9 cellular contexts compared by ENCODE assay signal in genomic region chr3:192802957-192803899, GRCh38.
DNase-seq lines count a peak whose midpoint lies in the region; ATAC-seq and TF ChIP-seq lines count a peak whose summit lies in the region.
"Had no signal": no experiment of that assay in that cellular context is flagged by ENCODE, and none has a peak within 500 bp of the region (broad histone marks: within the 10 kb centered on the region; RNA-seq: fewer than 3 reads in every experiment).

No MANE protein-coding gene starts in this region.

- no peak overlapping the region for H3K4me3 ChIP-seq in choroid plexus epithelial cell (ENCODE audit: low read depth, low read length)
- no peak overlapping the region for H3K4me3 ChIP-seq in lung

- H3K27ac Mint-ChIP-seq in activated CD8-positive, alpha-beta T cell treated with anti-CD3 and anti-CD28 coated beads for 36 hours = no peak overlapping the region
- no peak overlapping the region for H3K27ac Mint-ChIP-seq in activated CD8-positive, alpha-beta T cell treated with anti-CD3 and anti-CD28 coated beads, Interleukin-2, amount 10 ng/mL, durations not matched to agents 7 days and 5 days
- H3K27ac Mint-ChIP-seq: activated naive CD4-positive, alpha-beta T cell treated with anti-CD3 and anti-CD28 coated beads, Interleukin-2, amount 50 U/mL, for 24 hours had no signal

- DNase-seq in activated CD8-positive, alpha-beta T cell treated with anti-CD3 and anti-CD28 coated beads for 36 hours = no peak
- DNase-seq in activated CD8-positive, alpha-beta T cell treated with anti-CD3 and anti-CD28 coated beads, Interleukin-2, amount 10 ng/mL, durations not matched to agents 7 days and 5 days = no peak
- DNase-seq in NCI-H774 (lab: John Stamatoyannopoulos, UW) (peak; percentile 73), choroid plexus epithelial cell (ENCODE audit: low read depth) (peak; percentile 83), lung (ENCODE audit: low spot score) (no peak)
- no peak for DNase-seq in stimulated activated CD4-positive, alpha-beta T cell treated with anti-CD3 and anti-CD28 coated beads, Interleukin-4, amount 100 ng/mL, for 1 hour

- H3K27me3 ChIP-seq in lung (ENCODE audit: control insufficient read depth, insufficient read depth) = no peaks in the 10 kb centered on the region

- POLR2A ChIA-PET in activated CD8-positive, alpha-beta T cell treated with anti-CD3 and anti-CD28 coated beads for 36 hours (lab: Charles Lee) = no interaction called here
- POLR2A ChIA-PET in activated CD8-positive, alpha-beta T cell treated with anti-CD3 and anti-CD28 coated beads, Interleukin-2, amount 10 ng/mL, durations not matched to agents 7 days and 5 days (lab: Charles Lee) = interaction anchor here (0.6 kb wide), 1 partner anchor 240 kb away, joined by 3 read pairs; no protein-coding TSS in a partner anchor

- H3K27me3 Mint-ChIP-seq in activated CD8-positive, alpha-beta T cell treated with anti-CD3 and anti-CD28 coated beads for 36 hours = no peaks in the 10 kb centered on the region
- no peaks in the 10 kb centered on the region for H3K27me3 Mint-ChIP-seq in activated CD8-positive, alpha-beta T cell treated with anti-CD3 and anti-CD28 coated beads, Interleukin-2, amount 10 ng/mL, durations not matched to agents 7 days and 5 days (ENCODE audit: low read depth)
- H3K27me3 Mint-ChIP-seq: activated naive CD4-positive, alpha-beta T cell treated with anti-CD3 and anti-CD28 coated beads, Interleukin-2, amount 50 U/mL, for 24 hours had no signal

- H3K9me3 Mint-ChIP-seq in activated CD8-positive, alpha-beta T cell treated with anti-CD3 and anti-CD28 coated beads for 36 hours = no peaks in the 10 kb centered on the region
- H3K9me3 Mint-ChIP-seq in activated CD8-positive, alpha-beta T cell treated with anti-CD3 and anti-CD28 coated beads, Interleukin-2, amount 10 ng/mL, durations not matched to agents 7 days and 5 days (ENCODE audit: insufficient read depth) = no peaks in the 10 kb centered on the region
- H3K9me3 Mint-ChIP-seq: activated naive CD4-positive, alpha-beta T cell treated with anti-CD3 and anti-CD28 coated beads, Interleukin-2, amount 50 U/mL, for 24 hours had no signal

- CTCF ChIA-PET in activated CD8-positive, alpha-beta T cell treated with anti-CD3 and anti-CD28 coated beads for 36 hours (lab: Charles Lee) = interaction anchor here (0.8 to 2.1 kb wide), 6 partner anchors 9 to 241 kb away, joined by 3 to 10 read pairs (median 4); no protein-coding TSS in a partner anchor
- CTCF ChIA-PET in activated CD8-positive, alpha-beta T cell treated with anti-CD3 and anti-CD28 coated beads, Interleukin-2, amount 10 ng/mL, durations not matched to agents 7 days and 5 days (lab: Charles Lee) = interaction anchor here (1.1 to 1.4 kb wide), 4 partner anchors 10 to 332 kb away, joined by 3 to 6 read pairs (median 4); no protein-coding TSS in a partner anchor

- H3K4me1 Mint-ChIP-seq in activated CD8-positive, alpha-beta T cell treated with anti-CD3 and anti-CD28 coated beads for 36 hours (ENCODE audit: low read depth) = no peaks in the 10 kb centered on the region
- no peaks in the 10 kb centered on the region for H3K4me1 Mint-ChIP-seq in activated CD8-positive, alpha-beta T cell treated with anti-CD3 and anti-CD28 coated beads, Interleukin-2, amount 10 ng/mL, durations not matched to agents 7 days and 5 days (ENCODE audit: low read depth)
- H3K4me1 Mint-ChIP-seq: activated naive CD4-positive, alpha-beta T cell treated with anti-CD3 and anti-CD28 coated beads, Interleukin-2, amount 50 U/mL, for 24 hours had no signal

- peak; percentile 57 for TF ChIP-seq CTCF in activated CD8-positive, alpha-beta T cell treated with anti-CD3 and anti-CD28 coated beads for 36 hours (IDR thresholded peaks at IDR 0.05)
- TF ChIP-seq CTCF in choroid plexus epithelial cell (conservative IDR thresholded peaks at IDR 0.05; ENCODE audit: low read depth, low read length) (peak; percentile 63), lung (IDR thresholded peaks at IDR 0.05; ENCODE audit: control extremely low read depth, extremely low read depth) (peak; percentile 13)

- intact Hi-C loops in activated CD8-positive, alpha-beta T cell treated with anti-CD3 and anti-CD28 coated beads for 36 hours (cut with micrococcal nuclease) = loop anchor here (1.0 to 5.0 kb wide), 2 partner anchors 237 to 336 kb away; no protein-coding TSS in a partner anchor

- no peak overlapping the region for H3K4me3 Mint-ChIP-seq in activated CD8-positive, alpha-beta T cell treated with anti-CD3 and anti-CD28 coated beads for 36 hours
- H3K4me3 Mint-ChIP-seq in activated CD8-positive, alpha-beta T cell treated with anti-CD3 and anti-CD28 coated beads, Interleukin-2, amount 10 ng/mL, durations not matched to agents 7 days and 5 days = no peak overlapping the region
- H3K4me3 Mint-ChIP-seq: activated naive CD4-positive, alpha-beta T cell treated with anti-CD3 and anti-CD28 coated beads, Interleukin-2, amount 50 U/mL, for 24 hours had no signal

- no peaks in the 10 kb centered on the region for H3K36me3 Mint-ChIP-seq in activated CD8-positive, alpha-beta T cell treated with anti-CD3 and anti-CD28 coated beads for 36 hours (ENCODE audit: low read depth)
- no peaks in the 10 kb centered on the region for H3K36me3 Mint-ChIP-seq in activated CD8-positive, alpha-beta T cell treated with anti-CD3 and anti-CD28 coated beads, Interleukin-2, amount 10 ng/mL, durations not matched to agents 7 days and 5 days (ENCODE audit: low read depth)

- peaks cover 0 to 5% of the 10 kb centered on the region in 2 donors for H3K36me3 ChIP-seq in lung (ENCODE audit: control insufficient read depth in 2 of 2, insufficient read depth in 2 of 2, low read length in 2 of 2)

- H3K4me1 ChIP-seq in lung (ENCODE audit: control insufficient read depth in 2 of 2, insufficient read depth in 2 of 2, low read length in 2 of 2) = no peaks in the 10 kb centered on the region

- H3K9me3 ChIP-seq in lung (ENCODE audit: control insufficient read depth in 2 of 2, insufficient read depth in 1 of 2, low read length in 1 of 2) = peaks cover 0 to 2% of the 10 kb centered on the region in 2 donors

- ATAC-seq in activated CD8-positive, alpha-beta T cell treated with anti-CD3 and anti-CD28 coated beads for 36 hours = no peak
- ATAC-seq in activated CD8-positive, alpha-beta T cell treated with anti-CD3 and anti-CD28 coated beads, Interleukin-2, amount 10 ng/mL, durations not matched to agents 7 days and 5 days = no peak
- peak; percentile 57 for ATAC-seq in HG03432 (IDR thresholded peaks at IDR 0.05; ENCODE audit: unreplicated experiment)
- ATAC-seq in lung (ENCODE audit: insufficient read depth, low FRiP score) = no peak
- no peak for ATAC-seq in GM19395 (IDR thresholded peaks at IDR 0.05; ENCODE audit: unreplicated experiment)

- WGBS in lung, 2 donors = 64 to 67% methylated on average over 7 of the region's 7 CpGs

- no peak overlapping the region for H3K27ac ChIP-seq in lung (ENCODE audit: low read depth in 1 of 2, low read length in 1 of 2)

Comparison
In these comparisons a context has a peak if more than half of its experiments do, and no peak if none do; other contexts are left out.
1. DNase-seq: peak in NCI-H774 (single experiment) and choroid plexus epithelial cell (single experiment); none in activated CD8-positive, alpha-beta T cell treated with anti-CD3 and anti-CD28 coated beads for 36 hours (single experiment), activated CD8-positive, alpha-beta T cell treated with anti-CD3 and anti-CD28 coated beads, Interleukin-2, amount 10 ng/mL, durations not matched to agents 7 days and 5 days (single experiment), lung (single experiment) and stimulated activated CD4-positive, alpha-beta T cell treated with anti-CD3 and anti-CD28 coated beads, Interleukin-4, amount 100 ng/mL, for 1 hour (single experiment).
2. CTCF ChIP-seq: peak in every context shown above with its lines; median percentile 63 in choroid plexus epithelial cell; 57 in activated CD8-positive, alpha-beta T cell treated with anti-CD3 and anti-CD28 coated beads for 36 hours; 13 in lung.